In the genomic region with DNA sequence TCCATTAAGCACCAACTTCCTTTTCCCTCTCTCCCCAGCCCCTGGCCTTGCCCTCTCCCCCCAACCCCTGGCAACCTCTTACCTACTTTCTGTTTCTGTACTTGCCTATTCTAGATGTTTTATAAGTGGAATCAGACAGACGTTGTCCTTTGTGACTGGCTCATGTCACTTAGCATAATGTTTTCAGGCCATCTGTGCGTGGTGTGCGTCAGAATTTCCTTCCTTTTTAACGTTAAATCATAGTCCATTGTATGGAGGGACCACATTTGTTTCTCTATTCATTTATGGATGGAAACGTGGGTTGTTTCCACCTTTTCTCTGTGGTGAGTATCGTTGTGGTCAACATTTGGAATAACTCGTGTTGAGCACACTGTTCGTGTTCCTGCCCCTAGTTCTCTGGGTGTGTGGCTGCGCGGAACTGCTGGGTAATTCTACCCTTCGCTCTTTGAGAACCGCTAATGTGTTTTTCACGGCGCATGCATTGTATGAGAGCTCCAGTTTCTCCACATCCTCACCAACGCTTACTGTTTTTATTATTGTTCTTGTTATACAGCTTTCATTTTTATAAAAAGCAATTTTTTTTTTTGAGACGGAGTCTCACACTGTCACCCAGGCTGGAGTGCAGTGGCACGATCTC, we compare ENCODE assay signal across 19 cellular contexts. TPM values are rescaled to one million over a fixed set of nuclear protein-coding genes. Genes with fewer than 3 reads are reported as not detected.
A peak's percentile ranks its signal among the peaks of the same experiment; 100 is the strongest.
DNase-seq lines count a peak whose midpoint lies in the region; ATAC-seq and TF ChIP-seq lines count a peak whose summit lies in the region.
"Had no signal": no experiment of that assay in that cellular context is flagged by ENCODE, and none has a peak within 500 bp of the region (broad histone marks: within the 10 kb centered on the region; RNA-seq: fewer than 3 reads in every experiment).

No MANE protein-coding gene starts in this region.

- no peaks in the 10 kb centered on the region for H3K36me3 Mint-ChIP-seq in stimulated activated naive CD8-positive, alpha-beta T cell treated with anti-CD3 and anti-CD28 coated beads, Interleukin-15, Interleukin-2, amounts not matched to agents 100 ng/mL and 50 ng/mL, for 24 hours (ENCODE audit: low read depth)

- H2AFZ ChIP-seq in OCI-LY7 (ENCODE audit: low read length) = no peak overlapping the region

- H3K36me3 ChIP-seq in OCI-LY7 (ENCODE audit: insufficient read depth, low read length) (no peaks in the 10 kb centered on the region), thyroid gland (no peaks in the 10 kb centered on the region)
- H3K36me3 ChIP-seq: brain microvascular endothelial cell, esophagus muscularis mucosa, heart right ventricle, pancreas, spleen had no signal

- peak overlapping the region; percentile 18; the same call in 1 of the 2 replicates for H3K4me2 ChIP-seq in OCI-LY7 (ENCODE audit: low read length)

- TF ChIP-seq POLR2A in thyroid gland (IDR thresholded peaks at IDR 0.05) = no peak

- intact Hi-C loops in OCI-LY7 (cut with micrococcal nuclease; ENCODE audit: unreplicated experiment) = no loop called here
- intact Hi-C loops in thyroid gland (cut with DNase I) = no loop called here

- no peaks in the 10 kb centered on the region for H3K9me2 ChIP-seq in OCI-LY7 (ENCODE audit: insufficient read depth, low read length)

- no peaks in the 10 kb centered on the region for H3K9me3 Mint-ChIP-seq in stimulated activated naive CD8-positive, alpha-beta T cell treated with anti-CD3 and anti-CD28 coated beads, Interleukin-15, Interleukin-2, amounts not matched to agents 100 ng/mL and 50 ng/mL, for 24 hours

- no peaks in the 10 kb centered on the region for H4K20me1 ChIP-seq in OCI-LY7 (ENCODE audit: insufficient read depth, low read length)

- H3K4me3 Mint-ChIP-seq in stimulated activated naive CD8-positive, alpha-beta T cell treated with anti-CD3 and anti-CD28 coated beads, Interleukin-15, Interleukin-2, amounts not matched to agents 100 ng/mL and 50 ng/mL, for 24 hours = peak overlapping the region; percentile 14

- TF ChIP-seq CTCF in OCI-LY7 (conservative IDR thresholded peaks at IDR 0.05; ENCODE audit: low read length) (no peak), thyroid gland (IDR thresholded peaks at IDR 0.05) (no peak)

- no peaks in the 10 kb centered on the region for H3K9me3 ChIP-seq in OCI-LY7 (ENCODE audit: low read length)
- H3K9me3 ChIP-seq in thyroid gland = no peaks in the 10 kb centered on the region
- H3K9me3 ChIP-seq: esophagus muscularis mucosa, heart right ventricle, pancreas, spleen had no signal

- H3K27ac ChIP-seq in OCI-LY7 (ENCODE audit: low read depth, low read length, poor library complexity, severe bottlenecking) (no peak overlapping the region), thyroid gland (no peak overlapping the region)
- H3K27ac ChIP-seq: brain microvascular endothelial cell, esophagus muscularis mucosa, pancreas, spleen had no signal

- H3K27me3 Mint-ChIP-seq in stimulated activated naive CD8-positive, alpha-beta T cell treated with anti-CD3 and anti-CD28 coated beads, Interleukin-15, Interleukin-2, amounts not matched to agents 100 ng/mL and 50 ng/mL, for 24 hours = peaks cover 19% of the 10 kb centered on the region

- H3K27ac Mint-ChIP-seq in stimulated activated naive CD8-positive, alpha-beta T cell treated with anti-CD3 and anti-CD28 coated beads, Interleukin-15, Interleukin-2, amounts not matched to agents 100 ng/mL and 50 ng/mL, for 24 hours = peak overlapping the region; percentile 26

- H3K4me3 ChIP-seq in OCI-LY7 (ENCODE audit: low read depth, low read length, poor library complexity, severe bottlenecking) = no peak overlapping the region
- no peak overlapping the region for H3K4me3 ChIP-seq in thyroid gland (replicated peaks in 1 of 3)
- H3K4me3 ChIP-seq: esophagus muscularis mucosa, pancreas had no signal

- no peaks in the 10 kb centered on the region for H3K27me3 ChIP-seq in thyroid gland
- H3K27me3 ChIP-seq: brain microvascular endothelial cell, pancreas had no signal

- H3K79me2 ChIP-seq in OCI-LY7 (ENCODE audit: insufficient read depth, low read depth, low read length) = no peaks in the 10 kb centered on the region

- CTCF ChIA-PET in OCI-LY7 (lab: Charles Lee; ENCODE audit: unreplicated experiment) = no interaction called here

- peaks cover 29% of the 10 kb centered on the region for H3K4me1 Mint-ChIP-seq in stimulated activated naive CD8-positive, alpha-beta T cell treated with anti-CD3 and anti-CD28 coated beads, Interleukin-15, Interleukin-2, amounts not matched to agents 100 ng/mL and 50 ng/mL, for 24 hours (ENCODE audit: low read depth)

- no peak for ATAC-seq in stimulated activated naive CD8-positive, alpha-beta T cell treated with anti-CD3 and anti-CD28 coated beads, Interleukin-15, Interleukin-2, amounts not matched to agents 100 U/mL and 50 U/mL, for 24 hours
- no peak for ATAC-seq in GM18511 (IDR thresholded peaks at IDR 0.05; ENCODE audit: unreplicated experiment)
- ATAC-seq: heart right ventricle, pancreas had no signal

- no peak for DNase-seq in stimulated activated naive CD8-positive, alpha-beta T cell treated with anti-CD3 and anti-CD28 coated beads, Interleukin-15, Interleukin-2, amounts not matched to agents 100 U/mL and 50 U/mL, for 24 hours
- no peak for DNase-seq in OCI-LY7 (ENCODE audit: low spot score)
- peak; percentile 54 for DNase-seq in glomerular endothelial cell (ENCODE audit: extremely low read depth, low read depth, low spot score)
- no peak for DNase-seq in thyroid gland
- DNase-seq in medulla oblongata (ENCODE audit: extremely low spot score) = no peak
- no peak for DNase-seq in retina
- DNase-seq: activated naive CD4-positive, alpha-beta T cell; brain microvascular endothelial cell; DMS79 treated with DMSO at 0.1 percent for 48 hours; heart right ventricle; Karpas-422; midbrain; NCI-H1436; NCI-H446; pancreas; spleen had no signal

- POLR2A ChIA-PET in OCI-LY7 (lab: Charles Lee) = no interaction called here

- BruUV-seq in OCI-LY7 (replicated peaks; lab: Mats Ljungman, UMichigan) = no TSS peak

- WGBS in thyroid gland, 2 donors = 81 to 83% methylated on average over 17 of the region's 17 CpGs

- H3K4me1 ChIP-seq in OCI-LY7 (ENCODE audit: insufficient read depth, low read length, poor library complexity, severe bottlenecking) (peaks cover 63% of the 10 kb centered on the region), thyroid gland (peaks cover 39 to 64% of the 10 kb centered on the region in 2 donors)

RNA-seq across cellular contexts. Expression of a gene that starts 26.3 kb away (rescaled TPM):
- 2,245 and 2,707 TPM in 2 replicates for total RNA-seq in OCI-LY7 (2014; rRNA removed; shearing (Covaris generic))
- total RNA-seq in OCI-LY7 (2022) = 2,459 and 2,894 TPM in 2 replicates
- 7,260 and 9,336 TPM in 2 replicates for total RNA-seq in glomerular endothelial cell
- 1,000 to 10,000 TPM; 1,168 to 4,304 (median 2,945) TPM for total RNA-seq in thyroid gland

RNA-seq across cellular contexts. Expression of a gene that starts 41.9 kb away (rescaled TPM):
- total RNA-seq in OCI-LY7 (2014; rRNA removed; shearing (Covaris generic)) = 1.3 and 1.6 TPM in 2 replicates
- 4.3 and 6.7 TPM in 2 replicates for total RNA-seq in OCI-LY7 (2022)
- 0.29 and 0.64 TPM in 2 replicates for total RNA-seq in glomerular endothelial cell
- 10 to 100 TPM in 3 of 4 donors, 1 to 10 TPM in 1; 9.7 to 20.7 (median 17.0) TPM for total RNA-seq in thyroid gland
